ENCODE assay signal across 20 cellular contexts in genomic region chr6:117613920-117614535, GRCh38. TPM values are rescaled to one million over a fixed set of nuclear protein-coding genes. Genes with fewer than 3 reads are reported as not detected.
DNase-seq lines count a peak whose midpoint lies in the region; ATAC-seq, FAIRE-seq and TF ChIP-seq lines count a peak whose summit lies in the region.
"Had no signal": no experiment of that assay in that cellular context is flagged by ENCODE, and none has a peak within 500 bp of the region (broad histone marks: within the 10 kb centered on the region; RNA-seq: fewer than 3 reads in every experiment).

No MANE protein-coding gene starts in this region.

- H3K4me3 Mint-ChIP-seq in CD8-positive, alpha-beta memory T cell = peak overlapping the region; percentile 11 to 70 (median 41)
- H3K4me3 Mint-ChIP-seq in WTC11 (peak overlapping the region; percentile 63), mesothelial cell of epicardium (peak overlapping the region; percentile 25)
- H3K4me3 Mint-ChIP-seq: activated CD4-positive, alpha-beta memory T cell treated with anti-CD3 and anti-CD28 coated beads, Interleukin-2, amount 10 ng/mL, durations not matched to agents 7 days and 5 days had no signal

- H3K9me3 Mint-ChIP-seq in CD8-positive, alpha-beta memory T cell = peaks cover 0 to 6% (median 4%) of the 10 kb centered on the region in 5 donors
- H3K9me3 Mint-ChIP-seq in WTC11 = peaks cover 5% of the 10 kb centered on the region; the same call in 1 of the 2 replicates
- no peaks in the 10 kb centered on the region for H3K9me3 Mint-ChIP-seq in mesothelial cell of epicardium
- H3K9me3 Mint-ChIP-seq: activated CD4-positive, alpha-beta memory T cell treated with anti-CD3 and anti-CD28 coated beads, Interleukin-2, amount 10 ng/mL, durations not matched to agents 7 days and 5 days had no signal

- H3K4me1 Mint-ChIP-seq in CD8-positive, alpha-beta memory T cell = peaks cover 31 to 38% (median 33%) of the 10 kb centered on the region in 3 donors
- H3K4me1 Mint-ChIP-seq in WTC11 = peaks cover 58% of the 10 kb centered on the region
- peaks cover 23% of the 10 kb centered on the region for H3K4me1 Mint-ChIP-seq in mesothelial cell of epicardium

- H3K36me3 Mint-ChIP-seq in CD8-positive, alpha-beta memory T cell = no peaks in the 10 kb centered on the region
- 0 out of 2 replicates have a peak, but pooled peaks cover 2% of the 10 kb centered on the region for H3K36me3 Mint-ChIP-seq in WTC11
- H3K36me3 Mint-ChIP-seq in mesothelial cell of epicardium = no peaks in the 10 kb centered on the region

- no peak for TF ChIP-seq POLR2A in GM12891 (IDR thresholded peaks at IDR 0.05; ENCODE audit: low read depth, low read length)

- peak overlapping the region in 6 of 8 donors; percentile 18 to 84 (median 52) for H3K27ac Mint-ChIP-seq in CD8-positive, alpha-beta memory T cell
- peak overlapping the region; percentile 91 for H3K27ac Mint-ChIP-seq in WTC11
- peak overlapping the region; percentile 15 for H3K27ac Mint-ChIP-seq in mesothelial cell of epicardium
- H3K27ac Mint-ChIP-seq: activated CD4-positive, alpha-beta memory T cell treated with anti-CD3 and anti-CD28 coated beads, Interleukin-2, amount 10 ng/mL, durations not matched to agents 7 days and 5 days had no signal

- POLR2A ChIA-PET in CD8-positive, alpha-beta memory T cell (lab: Charles Lee) = no interaction called here
- POLR2A ChIA-PET in WTC11 (lab: Charles Lee) = interaction anchor here (0.7 to 1.0 kb wide), 2 partner anchors 12 to 127 kb away, joined by 3 to 4 read pairs; partner anchors contain the start of gene GOPC

- no peak for FAIRE-seq in GM12891 (lab: Jason Lieb, UNC)

- H3K27me3 Mint-ChIP-seq in CD8-positive, alpha-beta memory T cell = peaks cover 7 to 15% of the 10 kb centered on the region in 2 donors
- H3K27me3 Mint-ChIP-seq in WTC11 (ENCODE audit: low read depth) (no peaks in the 10 kb centered on the region), mesothelial cell of epicardium (ENCODE audit: low read depth) (no peaks in the 10 kb centered on the region)

- DNase-seq in CD8-positive, alpha-beta memory T cell = peak in 2 of 5 donors; percentile 24 to 43
- DNase-seq in WTC11 (ENCODE audit: low spot score) (no peak), mesothelial cell of epicardium (ENCODE audit: low spot score in 2 of 2, unreplicated experiment in 2 of 2) (no peak), right atrium auricular region (ENCODE audit: low spot score) (no peak), GM03348 (ENCODE audit: low spot score) (no peak), GM12891 (ENCODE audit: insufficient read length, low spot score) (no peak)
- DNase-seq: activated CD4-positive, alpha-beta memory T cell treated with anti-CD3 and anti-CD28 coated beads, Interleukin-2, amount 10 ng/mL, durations not matched to agents 7 days and 5 days; activated gamma-delta T cell; cerebellar nuclear complex; GDM1; KBM-7; left ventricle myocardium inferior; NCI-H524; PC-3; right lobe of liver; stimulated activated CD4-positive, alpha-beta T cell treated with anti-CD3 and anti-CD28 coated beads, Interleukin-4, amount 100 ng/mL, for 4 hours; stimulated activated naive CD4-positive, alpha-beta T cell treated with Interleukin-2 at 50 U/mL for 16 hours had no signal

- no peak for TF ChIP-seq CTCF in WTC11 (IDR thresholded peaks at IDR 0.05)
- no peak for TF ChIP-seq CTCF in mesothelial cell of epicardium (IDR thresholded peaks at IDR 0.05; ENCODE audit: unreplicated experiment)
- TF ChIP-seq CTCF in right atrium auricular region (IDR thresholded peaks at IDR 0.05) = no peak

- no peaks in the 10 kb centered on the region for H3K36me3 ChIP-seq in CD8-positive, alpha-beta memory T cell (ENCODE audit: insufficient read depth, low read length)
- no peaks in the 10 kb centered on the region for H3K36me3 ChIP-seq in right atrium auricular region
- H3K36me3 ChIP-seq: left ventricle myocardium inferior, right lobe of liver had no signal

- peak; percentile 61 for ATAC-seq in HG02870 (IDR thresholded peaks at IDR 0.05; ENCODE audit: unreplicated experiment)
- ATAC-seq in WTC11 = peak; percentile 46
- no peak for ATAC-seq in GM19467 (IDR thresholded peaks at IDR 0.05; ENCODE audit: unreplicated experiment)
- ATAC-seq: PC-3, right lobe of liver had no signal

- H3K4me1 ChIP-seq in CD8-positive, alpha-beta memory T cell (ENCODE audit: insufficient read depth, low read length) = peaks cover 17% of the 10 kb centered on the region
- no peaks in the 10 kb centered on the region for H3K4me1 ChIP-seq in right atrium auricular region
- H3K4me1 ChIP-seq: left ventricle myocardium inferior, right lobe of liver had no signal

- no peaks in the 10 kb centered on the region for H3K9me3 ChIP-seq in CD8-positive, alpha-beta memory T cell (ENCODE audit: low read length)
- no peaks in the 10 kb centered on the region for H3K9me3 ChIP-seq in right atrium auricular region
- H3K9me3 ChIP-seq: left ventricle myocardium inferior, right lobe of liver had no signal

- no peaks in the 10 kb centered on the region for H3K27me3 ChIP-seq in CD8-positive, alpha-beta memory T cell (ENCODE audit: insufficient read depth, low read length, poor library complexity, severe bottlenecking)
- no peaks in the 10 kb centered on the region for H3K27me3 ChIP-seq in right atrium auricular region
- H3K27me3 ChIP-seq: right lobe of liver had no signal

- no peak overlapping the region for H3K4me3 ChIP-seq in CD8-positive, alpha-beta memory T cell (ENCODE audit: low read length)
- H3K4me3 ChIP-seq in right atrium auricular region = no peak overlapping the region
- H3K4me3 ChIP-seq: left ventricle myocardium inferior, right lobe of liver had no signal

- H3K27ac ChIP-seq in CD8-positive, alpha-beta memory T cell (ENCODE audit: low read depth, low read length) = no peak overlapping the region
- no peak overlapping the region for H3K27ac ChIP-seq in right atrium auricular region
- H3K27ac ChIP-seq: C4-2B, left ventricle myocardium inferior, right lobe of liver had no signal

- CTCF ChIA-PET in CD8-positive, alpha-beta memory T cell (lab: Charles Lee) = interaction anchor here (1.7 to 1.9 kb wide), 2 partner anchors 9 to 10 kb away, joined by 3 to 4 read pairs; no protein-coding TSS in a partner anchor
- CTCF ChIA-PET in WTC11 (lab: Charles Lee) = interaction anchor here (1.0 kb wide), 1 partner anchor 12 kb away, joined by 3 read pairs; the partner anchor contains the start of gene GOPC

TF ChIP-seq in WTC11, 78 proteins besides CTCF, POLR2A, EP300 and RAD21:
- TF ChIP-seq AR (CRISPR knock-in tag; IDR thresholded peaks at IDR 0.05) (no peak), ZNF121 (CRISPR knock-in tag; IDR thresholded peaks at IDR 0.05) (peak; percentile 56; the same call in 1 of the 2 replicates)

TF ChIP-seq in GM12891, 5 proteins besides CTCF, POLR2A, EP300 and RAD21:
- no peak for TF ChIP-seq POLR2AphosphoS5 (IDR thresholded peaks at IDR 0.05; ENCODE audit: low read depth, low read length)
- no peak for TF ChIP-seq PAX5 (IDR thresholded peaks at IDR 0.05; ENCODE audit: insufficient read depth, low read length, severe bottlenecking)
- no peak for TF ChIP-seq POU2F2 (IDR thresholded peaks at IDR 0.05; ENCODE audit: low read depth, low read length)
TF ChIP-seq in GM12891: peak in this region for 0.

RNA-seq across cellular contexts. Expression of gene GOPC, which starts 11.7 kb away (rescaled TPM):
- 10 to 100 TPM; 21.2 to 22.0 TPM for total RNA-seq in CD8-positive, alpha-beta memory T cell
- 15.5 TPM for polyA plus RNA-seq in CD8-positive, alpha-beta memory T cell
- total RNA-seq in WTC11 (2021) (18.6 to 19.4 TPM (median 18.7 TPM) in 3 replicates), mesothelial cell of epicardium (46.1 to 47.3 TPM (median 47.0 TPM) in 3 replicates), right atrium auricular region (10 to 100 TPM; 20.8 to 24.7 TPM)
- 11.3 TPM for polyA plus RNA-seq in GM12891 (2012; ENCODE audit: low read depth, missing spikeins)

Comparison
In these comparisons a context has a peak if more than half of its experiments do, and no peak if none do; other contexts are left out.
1. H3K27ac Mint-ChIP-seq: peak in every context shown above with its lines; median percentile 91 in WTC11; 52 in CD8-positive, alpha-beta memory T cell; 15 in mesothelial cell of epicardium.